ENCODE assay signal across 1 cellular context in genomic region chr14:105247715-105248367, GRCh38.
A peak's percentile ranks its signal among the peaks of the same experiment; 100 is the strongest.
TF ChIP-seq lines count a peak whose summit lies in the region.

No MANE protein-coding gene starts in this region.

TF ChIP-seq in K562, 482 proteins besides CTCF, POLR2A, EP300 and RAD21 (continued from another document):
- TF ChIP-seq, protein P1, sequence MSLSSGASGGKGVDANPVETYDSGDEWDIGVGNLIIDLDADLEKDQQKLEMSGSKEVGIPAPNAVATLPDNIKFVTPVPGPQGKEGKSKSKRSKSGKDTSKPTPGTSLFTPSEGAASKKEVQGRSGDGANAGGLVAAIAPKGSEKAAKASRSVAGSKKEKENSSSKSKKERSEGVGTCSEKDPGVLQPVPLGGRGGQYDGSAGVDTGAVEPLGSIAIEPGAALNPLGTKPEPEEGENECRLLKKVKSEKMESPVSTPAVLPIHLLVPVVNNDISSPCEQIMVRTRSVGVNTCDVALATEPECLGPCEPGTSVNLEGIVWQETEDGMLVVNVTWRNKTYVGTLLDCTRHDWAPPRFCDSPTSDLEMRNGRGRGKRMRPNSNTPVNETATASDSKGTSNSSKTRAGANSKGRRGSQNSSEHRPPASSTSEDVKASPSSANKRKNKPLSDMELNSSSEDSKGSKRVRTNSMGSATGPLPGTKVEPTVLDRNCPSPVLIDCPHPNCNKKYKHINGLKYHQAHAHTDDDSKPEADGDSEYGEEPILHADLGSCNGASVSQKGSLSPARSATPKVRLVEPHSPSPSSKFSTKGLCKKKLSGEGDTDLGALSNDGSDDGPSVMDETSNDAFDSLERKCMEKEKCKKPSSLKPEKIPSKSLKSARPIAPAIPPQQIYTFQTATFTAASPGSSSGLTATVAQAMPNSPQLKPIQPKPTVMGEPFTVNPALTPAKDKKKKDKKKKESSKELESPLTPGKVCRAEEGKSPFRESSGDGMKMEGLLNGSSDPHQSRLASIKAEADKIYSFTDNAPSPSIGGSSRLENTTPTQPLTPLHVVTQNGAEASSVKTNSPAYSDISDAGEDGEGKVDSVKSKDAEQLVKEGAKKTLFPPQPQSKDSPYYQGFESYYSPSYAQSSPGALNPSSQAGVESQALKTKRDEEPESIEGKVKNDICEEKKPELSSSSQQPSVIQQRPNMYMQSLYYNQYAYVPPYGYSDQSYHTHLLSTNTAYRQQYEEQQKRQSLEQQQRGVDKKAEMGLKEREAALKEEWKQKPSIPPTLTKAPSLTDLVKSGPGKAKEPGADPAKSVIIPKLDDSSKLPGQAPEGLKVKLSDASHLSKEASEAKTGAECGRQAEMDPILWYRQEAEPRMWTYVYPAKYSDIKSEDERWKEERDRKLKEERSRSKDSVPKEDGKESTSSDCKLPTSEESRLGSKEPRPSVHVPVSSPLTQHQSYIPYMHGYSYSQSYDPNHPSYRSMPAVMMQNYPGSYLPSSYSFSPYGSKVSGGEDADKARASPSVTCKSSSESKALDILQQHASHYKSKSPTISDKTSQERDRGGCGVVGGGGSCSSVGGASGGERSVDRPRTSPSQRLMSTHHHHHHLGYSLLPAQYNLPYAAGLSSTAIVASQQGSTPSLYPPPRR (CRISPR knock-in tag; IDR thresholded peaks at IDR 0.05; ENCODE audit: borderline replicate concordance), result no peak
- TF ChIP-seq BCOR (IDR thresholded peaks at IDR 0.05) (0 out of 2 replicates have a peak, but pooled peaks have one; percentile 29), MLLT1 (IDR thresholded peaks at IDR 0.05) (no peak), NFIC (IDR thresholded peaks at IDR 0.05) (no peak)
